17 cellular contexts compared by ENCODE assay signal in genomic region chr4:104747635-104748034, GRCh38.
"Had no signal": no experiment of that assay in that cellular context is flagged by ENCODE, and none has a peak within 500 bp of the region (broad histone marks: within the 10 kb centered on the region; RNA-seq: fewer than 3 reads in every experiment).

No MANE protein-coding gene starts in this region.

- H3K9me3 Mint-ChIP-seq: nephron progenitor cell; stimulated activated naive CD8-positive, alpha-beta T cell treated with anti-CD3 and anti-CD28 coated beads, Interleukin-15, Interleukin-2, amounts not matched to agents 100 ng/mL and 50 ng/mL, for 24 hours had no signal

- H3K4me3 ChIP-seq: colonic mucosa, right atrium auricular region, skin epidermis, suprapubic skin, upper lobe of left lung had no signal

- DNase-seq: activated CD4-positive, alpha-beta T cell treated with anti-CD3 and anti-CD28 coated beads, Interleukin-2, amount 50 U/mL, for 1 hour; activated CD4-positive, CD25-positive, alpha-beta regulatory T cell; activated CD8-positive, alpha-beta memory T cell treated with anti-CD3 and anti-CD28 coated beads for 24 hours; activated gamma-delta T cell treated with Interleukin-2 at 50 U/mL for 16 hours; colonic mucosa; foreskin fibroblast; nephron progenitor cell; occipital lobe; stimulated activated CD4-positive, alpha-beta T cell treated with anti-CD3 and anti-CD28 coated beads, Interleukin-4, amount 100 ng/mL, for 4 hours; stimulated activated CD8-positive, alpha-beta memory T cell treated with anti-CD3 and anti-CD28 coated beads, Interleukin-4, amount 100 ng/mL, for 48 hours; T-helper 2 cell; upper lobe of left lung had no signal

- H3K27ac Mint-ChIP-seq: nephron progenitor cell; stimulated activated naive CD8-positive, alpha-beta T cell treated with anti-CD3 and anti-CD28 coated beads, Interleukin-15, Interleukin-2, amounts not matched to agents 100 ng/mL and 50 ng/mL, for 24 hours had no signal

- H3K4me3 Mint-ChIP-seq: nephron progenitor cell; stimulated activated naive CD8-positive, alpha-beta T cell treated with anti-CD3 and anti-CD28 coated beads, Interleukin-15, Interleukin-2, amounts not matched to agents 100 ng/mL and 50 ng/mL, for 24 hours had no signal

- ATAC-seq: esophagus mucosa had no signal
